In the genomic region with DNA sequence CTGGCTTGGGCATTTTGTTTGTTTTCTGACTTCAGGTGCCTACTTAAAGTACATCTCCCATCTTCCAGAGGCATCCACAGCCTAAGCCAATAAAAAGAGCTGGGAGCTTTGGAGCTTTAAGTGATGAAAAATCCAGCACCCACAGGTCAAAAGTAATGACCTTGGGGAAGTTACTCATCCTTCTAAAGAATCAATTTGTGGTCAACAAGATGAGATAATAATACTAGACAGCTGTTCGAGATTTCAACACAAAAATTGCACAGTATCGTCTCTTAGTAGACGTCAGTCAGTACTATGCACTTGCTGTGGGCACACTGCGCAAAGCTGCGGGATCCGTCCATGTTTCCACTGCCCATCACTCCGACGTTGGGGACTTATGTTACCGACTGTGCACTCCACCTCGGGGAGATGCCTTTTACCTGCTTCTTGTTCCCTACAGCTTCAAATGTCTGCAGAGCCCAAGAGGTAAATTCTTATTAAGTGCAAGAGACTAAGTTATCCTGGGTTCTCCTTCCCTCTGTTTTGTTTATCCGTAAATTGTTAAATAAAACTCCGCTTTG, we compare ENCODE assay signal across 9 cellular contexts. TPM values are rescaled to one million over a fixed set of nuclear protein-coding genes. Genes with fewer than 3 reads are reported as not detected.
DNase-seq lines count a peak whose midpoint lies in the region; ATAC-seq and TF ChIP-seq lines count a peak whose summit lies in the region.
"Had no signal": no experiment of that assay in that cellular context is flagged by ENCODE, and none has a peak within 500 bp of the region (broad histone marks: within the 10 kb centered on the region; RNA-seq: fewer than 3 reads in every experiment).

No MANE protein-coding gene starts in this region.

- H3K36me3 Mint-ChIP-seq in brain: no peaks in the 10 kb centered on the region

- H3K9me3 ChIP-seq in lung (ENCODE audit: control insufficient read depth in 2 of 2, insufficient read depth in 1 of 2, low read length in 1 of 2) (no peaks in the 10 kb centered on the region), tibial artery (no peaks in the 10 kb centered on the region)

- TF ChIP-seq CTCF in brain (conservative IDR thresholded peaks at IDR 0.05) (no peak), lung (IDR thresholded peaks at IDR 0.05; ENCODE audit: control extremely low read depth, extremely low read depth) (no peak), tibial artery (IDR thresholded peaks at IDR 0.05) (no peak)

- peaks cover 34% of the 10 kb centered on the region for H3K27me3 Mint-ChIP-seq in brain

- no peaks in the 10 kb centered on the region for H3K9me3 Mint-ChIP-seq in brain

- no peak overlapping the region for H3K4me3 ChIP-seq in lung
- peak overlapping the region; percentile 60 to 65 for H3K4me3 ChIP-seq in tibial artery

- ATAC-seq in lung (ENCODE audit: insufficient read depth, low FRiP score): peak; percentile 27

- H3K27me3 ChIP-seq in lung (ENCODE audit: control insufficient read depth, insufficient read depth) (no peaks in the 10 kb centered on the region), tibial artery (no peaks in the 10 kb centered on the region)

- WGBS in lung, 2 donors: 34 to 41% methylated on average over 12 of the region's 12 CpGs

- H3K4me1 Mint-ChIP-seq in brain: peaks cover 57% of the 10 kb centered on the region

- peaks cover 0 to 8% of the 10 kb centered on the region in 2 donors for H3K4me1 ChIP-seq in lung (ENCODE audit: control insufficient read depth in 2 of 2, insufficient read depth in 2 of 2, low read length in 2 of 2)
- peaks cover 0 to 17% (median 5%) of the 10 kb centered on the region in 4 donors for H3K4me1 ChIP-seq in tibial artery

- H3K36me3 ChIP-seq in lung (ENCODE audit: control insufficient read depth in 2 of 2, insufficient read depth in 2 of 2, low read length in 2 of 2) (no peaks in the 10 kb centered on the region), tibial artery (no peaks in the 10 kb centered on the region)

- H3K4me3 Mint-ChIP-seq in brain: peak overlapping the region; percentile 89 to 98 (median 93)

- intact Hi-C loops in tibial artery (cut with DNase I; ENCODE audit: low total_unique reads): loop anchor here (10.0 kb wide), 1 partner anchor 98 kb away; no protein-coding TSS in a partner anchor

- H3K27ac ChIP-seq in lung (ENCODE audit: low read depth in 1 of 2, low read length in 1 of 2) (no peak overlapping the region), tibial artery (peak overlapping the region; percentile 17 to 61)

- H3K27ac Mint-ChIP-seq in brain: peak overlapping the region; percentile 80 to 95 (median 83)

- peak; percentile 67 for DNase-seq in activated effector memory CD4-positive, alpha-beta T cell treated with anti-CD3 and anti-CD28 coated beads, Interleukin-2, amount 50 U/mL, for 16 hours
- DNase-seq in activated effector memory CD4-positive, alpha-beta T cell treated with Interleukin-2 at 50 U/mL for 16 hours: no peak
- DNase-seq in lung (ENCODE audit: low spot score) (no peak), tibial artery (no peak), DMS53 treated with DMSO at 0.1 percent for 48 hours (lab: John Stamatoyannopoulos, UW; ENCODE audit: unreplicated experiment) (no peak), SIG-M5 (lab: John Stamatoyannopoulos, UW) (no peak), H4 (ENCODE audit: low spot score) (no peak)
- DNase-seq: COR-L47 had no signal

RNA-seq across cellular contexts. Expression of gene ST8SIA1, which starts 1.2 kb away (rescaled TPM):
- polyA plus RNA-seq in brain (ENCODE audit: insufficient read depth, low read depth, low replicate concordance) (1.6 TPM), lung (1 to 10 TPM; 1.2 to 1.7 TPM)
- total RNA-seq in lung: 10 to 100 TPM in 1 of 2 donors, 1 to 10 TPM in 1; 5.3 to 20.9 TPM
- total RNA-seq in H4 (2014; rRNA removed; shearing (Covaris generic)): 8.9 TPM in 2 replicates

Comparison
In these comparisons a context has a peak if more than half of its experiments do, and no peak if none do; other contexts are left out.
1. H3K27ac ChIP-seq: peak in tibial artery (2 of 2); none in lung (0 of 2).